ENCODE assay signal across 22 cellular contexts in the genomic region with DNA sequence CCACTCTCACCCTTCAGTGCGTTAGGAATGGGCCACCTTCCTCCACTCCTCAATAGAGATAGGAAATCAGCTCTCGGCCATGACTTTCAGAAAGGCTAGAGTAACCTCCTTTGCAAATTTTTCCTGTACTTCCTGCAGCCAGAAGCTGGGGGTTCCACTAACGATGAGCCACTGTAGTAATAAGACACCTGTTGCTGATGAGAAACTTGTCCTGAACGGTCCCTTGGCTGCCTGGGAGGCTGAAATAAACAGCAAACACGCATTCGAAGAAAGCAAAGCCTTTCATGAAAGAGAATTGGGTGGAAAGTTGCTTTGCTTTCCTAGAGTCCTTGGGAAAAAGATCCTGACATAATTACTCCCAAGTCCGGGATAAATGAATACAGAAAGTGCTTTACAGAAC.
"Had no signal": no experiment of that assay in that cellular context is flagged by ENCODE, and none has a peak within 500 bp of the region (broad histone marks: within the 10 kb centered on the region; RNA-seq: fewer than 3 reads in every experiment).

No MANE protein-coding gene starts in this region.

- H3K27ac ChIP-seq: HL-60, KMS-11, SJSA1, SK-N-MC had no signal

- H3K4me3 ChIP-seq: K562, SJSA1, SK-N-MC had no signal

- H3K36me3 Mint-ChIP-seq: IgD-negative memory B cell had no signal

- H3K4me2 ChIP-seq: KMS-11 had no signal

- H3K27ac Mint-ChIP-seq: IgD-negative memory B cell had no signal

- H3K4me1 Mint-ChIP-seq: IgD-negative memory B cell had no signal

- H3K9ac ChIP-seq: KMS-11 had no signal

- ATAC-seq: K562 had no signal

- H3K36me3 ChIP-seq: SJSA1 had no signal

- DNase-seq: Kasumi-1, MM.1S, NCI-H1092 treated with DMSO at 0.1 percent for 48 hours, NCI-H1436, NCI-H187, NCI-H2029, NCI-H2081 treated with DMSO at 0.1 percent for 48 hours, NCI-H2171, NCI-H345, NCI-H446 treated with DMSO at 0.1 percent for 48 hours, NCI-H510A treated with DMSO at 0.1 percent for 48 hours, NCI-H526, NCI-H82, Right ventricle myocardium superior, RPMI8226, SIG-M5 had no signal

- H3K4me3 Mint-ChIP-seq: IgD-negative memory B cell had no signal

- H3K4me1 ChIP-seq: SJSA1 had no signal

- H3K9me3 ChIP-seq: SJSA1 had no signal

- H3K27me3 ChIP-seq: SJSA1 had no signal
